Comparison of ENCODE assay signal across 1 cellular context in genomic region chr15:55993111-55993803, GRCh38.
TF ChIP-seq lines count a peak whose summit lies in the region.

TSS of gene NEDD4 (minus strand) at chr15:55993612. CDS start at chr15:55993555, 57 bp downstream.

TF ChIP-seq in HepG2, 621 proteins besides CTCF, POLR2A, EP300 and RAD21 (continued from another document and continues in another):
- TF ChIP-seq PBX2 (CRISPR knock-in tag; IDR thresholded peaks at IDR 0.05) (no peak), RERE (CRISPR knock-in tag; IDR thresholded peaks at IDR 0.05; ENCODE audit: low read depth) (0 out of 2 replicates have a peak, but pooled peaks have one; percentile 13), ZNF737 (CRISPR knock-in tag; IDR thresholded peaks at IDR 0.05; ENCODE audit: borderline replicate concordance) (no peak), HDAC1 (CRISPR knock-in tag; IDR thresholded peaks at IDR 0.05) (peak; percentile 47; the same call in 1 of the 2 replicates), CERS6 (CRISPR knock-in tag; IDR thresholded peaks at IDR 0.05) (no peak), NR3C1 (CRISPR knock-in tag; IDR thresholded peaks at IDR 0.05) (no peak), ZMYM2 (CRISPR knock-in tag; IDR thresholded peaks at IDR 0.05) (no peak), KDM5B (CRISPR knock-in tag; IDR thresholded peaks at IDR 0.05; ENCODE audit: borderline replicate concordance) (no peak; the same call in 1 of the 2 replicates), MLX (CRISPR knock-in tag; IDR thresholded peaks at IDR 0.05) (peak; percentile 33; the same call in 1 of the 2 replicates), ZBTB34 (CRISPR knock-in tag; IDR thresholded peaks at IDR 0.05) (no peak), ZFP62 (CRISPR knock-in tag; IDR thresholded peaks at IDR 0.05) (no peak), ZFP36L2 (CRISPR knock-in tag; IDR thresholded peaks at IDR 0.05) (no peak), HHEX (CRISPR knock-in tag; IDR thresholded peaks at IDR 0.05) (no peak), MEIS2 (CRISPR knock-in tag; IDR thresholded peaks at IDR 0.05) (0 out of 2 replicates have a peak, but pooled peaks have one; percentile 50), TIGD3 (CRISPR knock-in tag; IDR thresholded peaks at IDR 0.05; ENCODE audit: borderline replicate concordance) (no peak), ZNF343 (CRISPR knock-in tag; IDR thresholded peaks at IDR 0.05) (0 out of 2 replicates have a peak, but pooled peaks have one; percentile 35), JUND (CRISPR knock-in tag; IDR thresholded peaks at IDR 0.05) (no peak), TCF12 (IDR thresholded peaks at IDR 0.05) (no peak), TCF12 (CRISPR knock-in tag; IDR thresholded peaks at IDR 0.05) (0 out of 2 replicates have a peak, but pooled peaks have one; percentile 63), HNF4G (IDR thresholded peaks at IDR 0.05; ENCODE audit: borderline replicate concordance, low read depth, low read length) (no peak), HNF4G (CRISPR knock-in tag; IDR thresholded peaks at IDR 0.05; ENCODE audit: borderline replicate concordance, low read depth) (no peak), ISL2 (CRISPR knock-in tag; IDR thresholded peaks at IDR 0.05) (no peak), RBM22 (optimal IDR thresholded peaks at IDR 0.05; ENCODE audit: low read length) (no peak), RFX3 (CRISPR knock-in tag; IDR thresholded peaks at IDR 0.05) (no peak), XRCC5 (optimal IDR thresholded peaks at IDR 0.05; ENCODE audit: low read length) (peak; percentile 25), PAWR (CRISPR knock-in tag; IDR thresholded peaks at IDR 0.05; ENCODE audit: borderline replicate concordance) (no peak), ZSCAN30 (CRISPR knock-in tag; IDR thresholded peaks at IDR 0.05) (no peak), KAT7 (CRISPR knock-in tag; IDR thresholded peaks at IDR 0.05; ENCODE audit: borderline replicate concordance) (peak; percentile 86), CENPT (CRISPR knock-in tag; IDR thresholded peaks at IDR 0.05; ENCODE audit: low read depth) (no peak), ZNF563 (CRISPR knock-in tag; IDR thresholded peaks at IDR 0.05) (peak; percentile 65), KAT8 (CRISPR knock-in tag; IDR thresholded peaks at IDR 0.05) (peak; percentile 61), KDM4B (CRISPR knock-in tag; IDR thresholded peaks at IDR 0.05) (no peak), ZNF687 (CRISPR knock-in tag; IDR thresholded peaks at IDR 0.05) (peak; percentile 80), TAF15 (IDR thresholded peaks at IDR 0.05; ENCODE audit: low read depth, low read length, poor library complexity, severe bottlenecking) (peak; percentile 36)
- TF ChIP-seq, protein P1, sequence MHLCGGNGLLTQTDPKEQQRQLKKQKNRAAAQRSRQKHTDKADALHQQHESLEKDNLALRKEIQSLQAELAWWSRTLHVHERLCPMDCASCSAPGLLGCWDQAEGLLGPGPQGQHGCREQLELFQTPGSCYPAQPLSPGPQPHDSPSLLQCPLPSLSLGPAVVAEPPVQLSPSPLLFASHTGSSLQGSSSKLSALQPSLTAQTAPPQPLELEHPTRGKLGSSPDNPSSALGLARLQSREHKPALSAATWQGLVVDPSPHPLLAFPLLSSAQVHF (CRISPR knock-in tag; IDR thresholded peaks at IDR 0.05) = no peak
- TF ChIP-seq, protein P2, sequence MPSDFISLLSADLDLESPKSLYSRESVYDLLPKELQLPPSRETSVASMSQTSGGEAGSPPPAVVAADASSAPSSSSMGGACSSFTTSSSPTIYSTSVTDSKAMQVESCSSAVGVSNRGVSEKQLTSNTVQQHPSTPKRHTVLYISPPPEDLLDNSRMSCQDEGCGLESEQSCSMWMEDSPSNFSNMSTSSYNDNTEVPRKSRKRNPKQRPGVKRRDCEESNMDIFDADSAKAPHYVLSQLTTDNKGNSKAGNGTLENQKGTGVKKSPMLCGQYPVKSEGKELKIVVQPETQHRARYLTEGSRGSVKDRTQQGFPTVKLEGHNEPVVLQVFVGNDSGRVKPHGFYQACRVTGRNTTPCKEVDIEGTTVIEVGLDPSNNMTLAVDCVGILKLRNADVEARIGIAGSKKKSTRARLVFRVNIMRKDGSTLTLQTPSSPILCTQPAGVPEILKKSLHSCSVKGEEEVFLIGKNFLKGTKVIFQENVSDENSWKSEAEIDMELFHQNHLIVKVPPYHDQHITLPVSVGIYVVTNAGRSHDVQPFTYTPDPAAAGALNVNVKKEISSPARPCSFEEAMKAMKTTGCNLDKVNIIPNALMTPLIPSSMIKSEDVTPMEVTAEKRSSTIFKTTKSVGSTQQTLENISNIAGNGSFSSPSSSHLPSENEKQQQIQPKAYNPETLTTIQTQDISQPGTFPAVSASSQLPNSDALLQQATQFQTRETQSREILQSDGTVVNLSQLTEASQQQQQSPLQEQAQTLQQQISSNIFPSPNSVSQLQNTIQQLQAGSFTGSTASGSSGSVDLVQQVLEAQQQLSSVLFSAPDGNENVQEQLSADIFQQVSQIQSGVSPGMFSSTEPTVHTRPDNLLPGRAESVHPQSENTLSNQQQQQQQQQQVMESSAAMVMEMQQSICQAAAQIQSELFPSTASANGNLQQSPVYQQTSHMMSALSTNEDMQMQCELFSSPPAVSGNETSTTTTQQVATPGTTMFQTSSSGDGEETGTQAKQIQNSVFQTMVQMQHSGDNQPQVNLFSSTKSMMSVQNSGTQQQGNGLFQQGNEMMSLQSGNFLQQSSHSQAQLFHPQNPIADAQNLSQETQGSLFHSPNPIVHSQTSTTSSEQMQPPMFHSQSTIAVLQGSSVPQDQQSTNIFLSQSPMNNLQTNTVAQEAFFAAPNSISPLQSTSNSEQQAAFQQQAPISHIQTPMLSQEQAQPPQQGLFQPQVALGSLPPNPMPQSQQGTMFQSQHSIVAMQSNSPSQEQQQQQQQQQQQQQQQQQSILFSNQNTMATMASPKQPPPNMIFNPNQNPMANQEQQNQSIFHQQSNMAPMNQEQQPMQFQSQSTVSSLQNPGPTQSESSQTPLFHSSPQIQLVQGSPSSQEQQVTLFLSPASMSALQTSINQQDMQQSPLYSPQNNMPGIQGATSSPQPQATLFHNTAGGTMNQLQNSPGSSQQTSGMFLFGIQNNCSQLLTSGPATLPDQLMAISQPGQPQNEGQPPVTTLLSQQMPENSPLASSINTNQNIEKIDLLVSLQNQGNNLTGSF (CRISPR knock-in tag; IDR thresholded peaks at IDR 0.05) = 0 out of 2 replicates have a peak, but pooled peaks have one; percentile 35
